1 cellular context compared by ENCODE assay signal in genomic region chr10:111475720-111476119, GRCh38.
TF ChIP-seq lines count a peak whose summit lies in the region.

No MANE protein-coding gene starts in this region.

TF ChIP-seq in HepG2, 621 proteins besides CTCF, POLR2A, EP300 and RAD21 (continued from another document and continues in another):
- TF ChIP-seq FOXK1 (CRISPR knock-in tag; IDR thresholded peaks at IDR 0.05; ENCODE audit: borderline replicate concordance, low read depth) (peak; percentile 56; the same call in 1 of the 2 replicates), ZNF136 (CRISPR knock-in tag; IDR thresholded peaks at IDR 0.05; ENCODE audit: low read depth) (no peak), DNMT1 (CRISPR knock-in tag; IDR thresholded peaks at IDR 0.05) (no peak), HMGA1 (CRISPR knock-in tag; conservative IDR thresholded peaks at IDR 0.05) (no peak), HES4 (CRISPR knock-in tag; IDR thresholded peaks at IDR 0.05; ENCODE audit: borderline replicate concordance) (no peak), ZNF879 (CRISPR knock-in tag; IDR thresholded peaks at IDR 0.05) (no peak), ZNF709 (CRISPR knock-in tag; IDR thresholded peaks at IDR 0.05) (0 out of 2 replicates have a peak, but pooled peaks have one; percentile 31), KLF6 (CRISPR knock-in tag; IDR thresholded peaks at IDR 0.05) (0 out of 2 replicates have a peak, but pooled peaks have one; percentile 33), BCL6 (CRISPR knock-in tag; IDR thresholded peaks at IDR 0.05) (peak; percentile 79), ZNF549 (CRISPR knock-in tag; IDR thresholded peaks at IDR 0.05) (no peak), SOX5 (CRISPR knock-in tag; IDR thresholded peaks at IDR 0.05; ENCODE audit: borderline replicate concordance) (peak; percentile 94), RBM39 (IDR thresholded peaks at IDR 0.05; ENCODE audit: low read depth, low read length, poor library complexity, severe bottlenecking) (no peak), RNF2 (conservative IDR thresholded peaks at IDR 0.05; ENCODE audit: low read depth) (no peak), RORA (CRISPR knock-in tag; IDR thresholded peaks at IDR 0.05) (no peak), NCOA1 (CRISPR knock-in tag; IDR thresholded peaks at IDR 0.05) (no peak), FOXK2 (IDR thresholded peaks at IDR 0.05) (no peak), ZMYM2 (CRISPR knock-in tag; IDR thresholded peaks at IDR 0.05) (no peak), PTBP1 (IDR thresholded peaks at IDR 0.05; ENCODE audit: low read depth, low read length, poor library complexity, severe bottlenecking) (no peak), TERF1 (CRISPR knock-in tag; IDR thresholded peaks at IDR 0.05) (no peak), PLSCR1 (CRISPR knock-in tag; IDR thresholded peaks at IDR 0.05; ENCODE audit: borderline replicate concordance) (no peak), ZBTB42 (CRISPR knock-in tag; IDR thresholded peaks at IDR 0.05) (no peak), HNF1B (CRISPR knock-in tag; IDR thresholded peaks at IDR 0.05) (peak; percentile 52; the same call in 1 of the 2 replicates), ZFX (CRISPR knock-in tag; IDR thresholded peaks at IDR 0.05; ENCODE audit: low read depth) (peak; percentile 38; the same call in 1 of the 2 replicates), ZNF850 (CRISPR knock-in tag; conservative IDR thresholded peaks at IDR 0.05) (no peak), E2F5 (CRISPR knock-in tag; conservative IDR thresholded peaks at IDR 0.05) (no peak), GPN1 (CRISPR knock-in tag; IDR thresholded peaks at IDR 0.05; ENCODE audit: borderline replicate concordance) (no peak), ZBTB39 (CRISPR knock-in tag; IDR thresholded peaks at IDR 0.05) (no peak), ZMYM4 (CRISPR knock-in tag; IDR thresholded peaks at IDR 0.05) (peak; percentile 89), ZNF670 (CRISPR knock-in tag; IDR thresholded peaks at IDR 0.05; ENCODE audit: borderline replicate concordance) (peak; percentile 91), ZNF382 (CRISPR knock-in tag; IDR thresholded peaks at IDR 0.05; ENCODE audit: borderline replicate concordance) (no peak), ZNF598 (CRISPR knock-in tag; IDR thresholded peaks at IDR 0.05; ENCODE audit: borderline replicate concordance) (no peak), ZNF619 (CRISPR knock-in tag; IDR thresholded peaks at IDR 0.05) (no peak), ZNF770 (CRISPR knock-in tag; IDR thresholded peaks at IDR 0.05) (no peak), PREB (CRISPR knock-in tag; IDR thresholded peaks at IDR 0.05) (no peak), ZNF547 (CRISPR knock-in tag; IDR thresholded peaks at IDR 0.05) (0 out of 2 replicates have a peak, but pooled peaks have one; percentile 24), ZBTB3 (CRISPR knock-in tag; IDR thresholded peaks at IDR 0.05; ENCODE audit: borderline replicate concordance, low read depth) (no peak), GLMP (CRISPR knock-in tag; IDR thresholded peaks at IDR 0.05; ENCODE audit: borderline replicate concordance) (no peak), HIVEP1 (CRISPR knock-in tag; IDR thresholded peaks at IDR 0.05) (no peak), AKAP8 (CRISPR knock-in tag; IDR thresholded peaks at IDR 0.05) (no peak), REXO4 (CRISPR knock-in tag; IDR thresholded peaks at IDR 0.05; ENCODE audit: borderline replicate concordance) (no peak), HMGXB3 (CRISPR knock-in tag; IDR thresholded peaks at IDR 0.05; ENCODE audit: borderline replicate concordance) (no peak), POLR2G (IDR thresholded peaks at IDR 0.05; ENCODE audit: low read depth, low read length) (no peak), ZSCAN9 (CRISPR knock-in tag; IDR thresholded peaks at IDR 0.05; ENCODE audit: borderline replicate concordance) (no peak), TFDP1 (CRISPR knock-in tag; IDR thresholded peaks at IDR 0.05; ENCODE audit: borderline replicate concordance) (no peak), TBX2 (CRISPR knock-in tag; IDR thresholded peaks at IDR 0.05; ENCODE audit: borderline replicate concordance) (peak; percentile 70), ZSCAN29 (CRISPR knock-in tag; conservative IDR thresholded peaks at IDR 0.05) (no peak), MAZ (IDR thresholded peaks at IDR 0.05; ENCODE audit: borderline replicate concordance, low read depth, low read length) (no peak), MAZ (CRISPR knock-in tag; IDR thresholded peaks at IDR 0.05; ENCODE audit: low read depth) (no peak), MTA1 (CRISPR knock-in tag; IDR thresholded peaks at IDR 0.05; ENCODE audit: borderline replicate concordance) (no peak), CENPX (CRISPR knock-in tag; IDR thresholded peaks at IDR 0.05) (no peak), IRX3 (CRISPR knock-in tag; IDR thresholded peaks at IDR 0.05; ENCODE audit: borderline replicate concordance, low read depth) (no peak), ZNF256 (CRISPR knock-in tag; conservative IDR thresholded peaks at IDR 0.05) (no peak), TEAD3 (CRISPR knock-in tag; optimal IDR thresholded peaks at IDR 0.05; ENCODE audit: borderline replicate concordance) (peak; percentile 98)
